ENCODE assay signal across 27 cellular contexts in genomic region chr12:26966842-26967241, GRCh38.
"Had no signal": no experiment of that assay in that cellular context is flagged by ENCODE, and none has a peak within 500 bp of the region (broad histone marks: within the 10 kb centered on the region; RNA-seq: fewer than 3 reads in every experiment).

No MANE protein-coding gene starts in this region.

- H3K27ac ChIP-seq: brain microvascular endothelial cell, colonic mucosa, VCaP had no signal

- DNase-seq: activated CD4-positive, alpha-beta memory T cell treated with anti-CD3 and anti-CD28 coated beads for 36 hours; activated CD4-positive, alpha-beta T cell treated with anti-CD3 and anti-CD28 coated beads, Interleukin-2, amount 10 ng/mL, durations not matched to agents 7 days and 5 days; activated CD4-positive, CD25-positive, alpha-beta regulatory T cell; activated CD8-positive, alpha-beta memory T cell treated with anti-CD3 and anti-CD28 coated beads for 24 hours; activated gamma-delta T cell treated with Interleukin-2 at 50 U/mL for 16 hours; activated naive CD4-positive, alpha-beta T cell treated with anti-CD3 and anti-CD28 coated beads, Interleukin-2, amount 10 ng/mL, durations not matched to agents 7 days and 5 days; activated naive CD8-positive, alpha-beta T cell treated with anti-CD3 and anti-CD28 coated beads for 36 hours; activated T-cell treated with anti-CD3 and anti-CD28 coated beads for 4 hours; activated T-cell treated with anti-CD3 and anti-CD28 coated beads, Interleukin-2, amount 50 U/mL, for 72 hours; brain microvascular endothelial cell; caudate nucleus; colonic mucosa; Karpas-422; MV-4-11; NCI-H1105 treated with DMSO at 0.1 percent for 48 hours; NCI-H1436 treated with DMSO at 0.1 percent for 48 hours; NCI-H187; NCI-H2081; NCI-H2227 treated with DMSO at 0.1 percent for 48 hours; NCI-H446 treated with DMSO at 0.1 percent for 48 hours; NCI-H524 treated with DMSO at 0.1 percent for 48 hours; NCI-H748 treated with DMSO at 0.1 percent for 48 hours; SHP77; T-cell; T-helper 2 cell had no signal

- H3K27ac Mint-ChIP-seq: activated CD4-positive, alpha-beta memory T cell treated with anti-CD3 and anti-CD28 coated beads for 36 hours; activated CD4-positive, alpha-beta T cell treated with anti-CD3 and anti-CD28 coated beads, Interleukin-2, amount 10 ng/mL, durations not matched to agents 7 days and 5 days; activated naive CD4-positive, alpha-beta T cell treated with anti-CD3 and anti-CD28 coated beads, Interleukin-2, amount 10 ng/mL, durations not matched to agents 7 days and 5 days; activated naive CD8-positive, alpha-beta T cell treated with anti-CD3 and anti-CD28 coated beads for 36 hours; activated T-cell treated with anti-CD3 and anti-CD28 coated beads, Interleukin-2, amount 50 U/mL, for 72 hours; activated T-helper 2 cell treated with anti-CD3 and anti-CD28 coated beads, Interferon-gamma antibody, Interleukin-2, Interleukin-4, amounts not matched to agents 10 μg/mL and 5 μg/mL and 100 μg/mL, durations not matched to agents 14 hours and 24 hours and 36 hours; T-cell had no signal

- H3K9me3 ChIP-seq: colonic mucosa had no signal

- H3K4me3 Mint-ChIP-seq: activated CD4-positive, alpha-beta memory T cell treated with anti-CD3 and anti-CD28 coated beads for 36 hours; activated CD4-positive, alpha-beta T cell treated with anti-CD3 and anti-CD28 coated beads, Interleukin-2, amount 10 ng/mL, durations not matched to agents 7 days and 5 days; activated naive CD4-positive, alpha-beta T cell treated with anti-CD3 and anti-CD28 coated beads, Interleukin-2, amount 10 ng/mL, durations not matched to agents 7 days and 5 days; activated naive CD8-positive, alpha-beta T cell treated with anti-CD3 and anti-CD28 coated beads for 36 hours; activated T-cell treated with anti-CD3 and anti-CD28 coated beads, Interleukin-2, amount 50 U/mL, for 72 hours; T-cell had no signal

- H3K27me3 ChIP-seq: brain microvascular endothelial cell, colonic mucosa had no signal

- ATAC-seq: activated T-cell treated with anti-CD3 and anti-CD28 coated beads, Interleukin-2, amount 50 U/mL, for 72 hours; T-cell had no signal

- H3K4me1 ChIP-seq: colonic mucosa had no signal

- H3K9me3 Mint-ChIP-seq: activated CD4-positive, alpha-beta memory T cell treated with anti-CD3 and anti-CD28 coated beads for 36 hours; activated CD4-positive, alpha-beta T cell treated with anti-CD3 and anti-CD28 coated beads, Interleukin-2, amount 10 ng/mL, durations not matched to agents 7 days and 5 days; activated naive CD4-positive, alpha-beta T cell treated with anti-CD3 and anti-CD28 coated beads, Interleukin-2, amount 10 ng/mL, durations not matched to agents 7 days and 5 days; activated naive CD8-positive, alpha-beta T cell treated with anti-CD3 and anti-CD28 coated beads for 36 hours; activated T-cell treated with anti-CD3 and anti-CD28 coated beads, Interleukin-2, amount 50 U/mL, for 72 hours; activated T-helper 2 cell treated with anti-CD3 and anti-CD28 coated beads, Interferon-gamma antibody, Interleukin-2, Interleukin-4, amounts not matched to agents 10 μg/mL and 5 μg/mL and 100 μg/mL, durations not matched to agents 14 hours and 24 hours and 36 hours; T-cell had no signal

- H3K4me3 ChIP-seq: colonic mucosa had no signal

- H3K27me3 Mint-ChIP-seq: activated CD4-positive, alpha-beta memory T cell treated with anti-CD3 and anti-CD28 coated beads for 36 hours; activated CD4-positive, alpha-beta T cell treated with anti-CD3 and anti-CD28 coated beads, Interleukin-2, amount 10 ng/mL, durations not matched to agents 7 days and 5 days; activated naive CD4-positive, alpha-beta T cell treated with anti-CD3 and anti-CD28 coated beads, Interleukin-2, amount 10 ng/mL, durations not matched to agents 7 days and 5 days; activated naive CD8-positive, alpha-beta T cell treated with anti-CD3 and anti-CD28 coated beads for 36 hours; T-cell had no signal

- H3K36me3 ChIP-seq: colonic mucosa had no signal
